Comparison of ENCODE assay signal across 1 cellular context in genomic region chr6:93059911-93060310, GRCh38.
TF ChIP-seq lines count a peak whose summit lies in the region.

No MANE protein-coding gene starts in this region.

TF ChIP-seq in GM23338, 12 proteins besides CTCF, POLR2A, EP300 and RAD21 (continued from another document):
- no peak for TF ChIP-seq ETS1 (IDR thresholded peaks at IDR 0.05)
- TF ChIP-seq, protein P1, sequence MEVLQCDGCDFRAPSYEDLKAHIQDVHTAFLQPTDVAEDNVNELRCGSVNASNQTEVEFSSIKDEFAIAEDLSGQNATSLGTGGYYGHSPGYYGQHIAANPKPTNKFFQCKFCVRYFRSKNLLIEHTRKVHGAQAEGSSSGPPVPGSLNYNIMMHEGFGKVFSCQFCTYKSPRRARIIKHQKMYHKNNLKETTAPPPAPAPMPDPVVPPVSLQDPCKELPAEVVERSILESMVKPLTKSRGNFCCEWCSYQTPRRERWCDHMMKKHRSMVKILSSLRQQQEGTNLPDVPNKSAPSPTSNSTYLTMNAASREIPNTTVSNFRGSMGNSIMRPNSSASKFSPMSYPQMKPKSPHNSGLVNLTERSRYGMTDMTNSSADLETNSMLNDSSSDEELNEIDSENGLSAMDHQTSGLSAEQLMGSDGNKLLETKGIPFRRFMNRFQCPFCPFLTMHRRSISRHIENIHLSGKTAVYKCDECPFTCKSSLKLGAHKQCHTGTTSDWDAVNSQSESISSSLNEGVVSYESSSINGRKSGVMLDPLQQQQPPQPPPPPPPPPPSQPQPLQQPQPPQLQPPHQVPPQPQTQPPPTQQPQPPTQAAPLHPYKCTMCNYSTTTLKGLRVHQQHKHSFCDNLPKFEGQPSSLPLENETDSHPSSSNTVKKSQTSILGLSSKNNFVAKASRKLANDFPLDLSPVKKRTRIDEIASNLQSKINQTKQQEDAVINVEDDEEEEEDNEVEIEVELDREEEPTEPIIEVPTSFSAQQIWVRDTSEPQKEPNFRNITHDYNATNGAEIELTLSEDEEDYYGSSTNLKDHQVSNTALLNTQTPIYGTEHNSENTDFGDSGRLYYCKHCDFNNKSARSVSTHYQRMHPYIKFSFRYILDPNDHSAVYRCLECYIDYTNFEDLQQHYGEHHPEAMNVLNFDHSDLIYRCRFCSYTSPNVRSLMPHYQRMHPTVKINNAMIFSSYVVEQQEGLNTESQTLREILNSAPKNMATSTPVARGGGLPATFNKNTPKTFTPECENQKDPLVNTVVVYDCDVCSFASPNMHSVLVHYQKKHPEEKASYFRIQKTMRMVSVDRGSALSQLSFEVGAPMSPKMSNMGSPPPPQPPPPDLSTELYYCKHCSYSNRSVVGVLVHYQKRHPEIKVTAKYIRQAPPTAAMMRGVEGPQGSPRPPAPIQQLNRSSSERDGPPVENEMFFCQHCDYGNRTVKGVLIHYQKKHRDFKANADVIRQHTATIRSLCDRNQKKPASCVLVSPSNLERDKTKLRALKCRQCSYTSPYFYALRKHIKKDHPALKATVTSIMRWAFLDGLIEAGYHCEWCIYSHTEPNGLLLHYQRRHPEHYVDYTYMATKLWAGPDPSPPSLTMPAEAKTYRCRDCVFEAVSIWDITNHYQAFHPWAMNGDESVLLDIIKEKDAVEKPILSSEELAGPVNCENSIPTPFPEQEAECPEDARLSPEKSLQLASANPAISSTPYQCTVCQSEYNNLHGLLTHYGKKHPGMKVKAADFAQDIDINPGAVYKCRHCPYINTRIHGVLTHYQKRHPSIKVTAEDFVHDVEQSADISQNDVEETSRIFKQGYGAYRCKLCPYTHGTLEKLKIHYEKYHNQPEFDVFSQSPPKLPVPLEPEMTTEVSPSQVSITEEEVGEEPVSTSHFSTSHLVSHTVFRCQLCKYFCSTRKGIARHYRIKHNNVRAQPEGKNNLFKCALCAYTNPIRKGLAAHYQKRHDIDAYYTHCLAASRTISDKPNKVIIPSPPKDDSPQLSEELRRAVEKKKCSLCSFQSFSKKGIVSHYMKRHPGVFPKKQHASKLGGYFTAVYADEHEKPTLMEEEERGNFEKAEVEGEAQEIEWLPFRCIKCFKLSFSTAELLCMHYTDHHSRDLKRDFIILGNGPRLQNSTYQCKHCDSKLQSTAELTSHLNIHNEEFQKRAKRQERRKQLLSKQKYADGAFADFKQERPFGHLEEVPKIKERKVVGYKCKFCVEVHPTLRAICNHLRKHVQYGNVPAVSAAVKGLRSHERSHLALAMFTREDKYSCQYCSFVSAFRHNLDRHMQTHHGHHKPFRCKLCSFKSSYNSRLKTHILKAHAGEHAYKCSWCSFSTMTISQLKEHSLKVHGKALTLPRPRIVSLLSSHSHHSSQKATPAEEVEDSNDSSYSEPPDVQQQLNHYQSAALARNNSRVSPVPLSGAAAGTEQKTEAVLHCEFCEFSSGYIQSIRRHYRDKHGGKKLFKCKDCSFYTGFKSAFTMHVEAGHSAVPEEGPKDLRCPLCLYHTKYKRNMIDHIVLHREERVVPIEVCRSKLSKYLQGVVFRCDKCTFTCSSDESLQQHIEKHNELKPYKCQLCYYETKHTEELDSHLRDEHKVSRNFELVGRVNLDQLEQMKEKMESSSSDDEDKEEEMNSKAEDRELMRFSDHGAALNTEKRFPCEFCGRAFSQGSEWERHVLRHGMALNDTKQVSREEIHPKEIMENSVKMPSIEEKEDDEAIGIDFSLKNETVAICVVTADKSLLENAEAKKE (CRISPR knock-in tag; IDR thresholded peaks at IDR 0.05) = no peak
- no peak for TF ChIP-seq POLR2AphosphoS5 (IDR thresholded peaks at IDR 0.05; ENCODE audit: low read depth)
- no peak for TF ChIP-seq ZNF114 (CRISPR knock-in tag; IDR thresholded peaks at IDR 0.05)
- TF ChIP-seq CREB1 (CRISPR knock-in tag; IDR thresholded peaks at IDR 0.05; ENCODE audit: low read depth) = no peak
- no peak for TF ChIP-seq NANOG (IDR thresholded peaks at IDR 0.05; ENCODE audit: borderline replicate concordance)
